Comparison of ENCODE assay signal across 33 cellular contexts in genomic region chr20:47159166-47159565, GRCh38.
A peak's percentile ranks its signal among the peaks of the same experiment; 100 is the strongest.
DNase-seq lines count a peak whose midpoint lies in the region; ATAC-seq, FAIRE-seq and TF ChIP-seq lines count a peak whose summit lies in the region.
"Had no signal": no experiment of that assay in that cellular context is flagged by ENCODE, and none has a peak within 500 bp of the region (broad histone marks: within the 10 kb centered on the region; RNA-seq: fewer than 3 reads in every experiment).

No MANE protein-coding gene starts in this region.

- FAIRE-seq in HTR-8/SVneo (lab: Jason Lieb, UNC) (peak; percentile 44), GM12878 (lab: Jason Lieb, UNC) (no peak), K562 (lab: Jason Lieb, UNC) (no peak)
- FAIRE-seq: A204.1, A549, D721Med had no signal

- in situ Hi-C loops in GM12878 (cut with MboI) = no loop called here
- in situ Hi-C loops in K562 (cut with MboI) = loop anchor here (10.0 kb wide), 1 partner anchor 404 kb away; no protein-coding TSS in a partner anchor

- H3K9me3 ChIP-seq in GM12878 (replicated peaks; ENCODE audit: control insufficient read depth, insufficient read depth, low read length) (no peaks in the 10 kb centered on the region; the same call in 2 of the 3 replicates), K562 (replicated peaks; ENCODE audit: control insufficient read depth, insufficient read depth, low read depth, low read length) (no peaks in the 10 kb centered on the region), MG63 (no peaks in the 10 kb centered on the region)
- H3K9me3 ChIP-seq: A549, Caco-2 had no signal

- RAD21 ChIA-PET in GM12878 (lab: Charles Lee; ENCODE audit: unreplicated experiment) = interaction anchor here (0.9 kb wide), 1 partner anchor 35 kb away, joined by 3 read pairs; no protein-coding TSS in a partner anchor

- H3K4me3 ChIP-seq in GM12878 (no peak overlapping the region), K562 (no peak overlapping the region), MG63 (no peak overlapping the region)
- H3K4me3 ChIP-seq: A549; BLaER1; BLaER1 treated with 17β-estradiol and CSF1 and Interleukin-3, amounts not matched to agents 10 nM and 100 nM had no signal

- BruUV-seq in GM12878 (replicated peaks; lab: Mats Ljungman, UMichigan) (no TSS peak), K562 (replicated peaks; lab: Mats Ljungman, UMichigan) (no TSS peak)

- ATAC-seq in GM12878 (no peak), K562 (no peak)
- ATAC-seq: A549; CD8-positive, alpha-beta T cell had no signal

- H3K27ac ChIP-seq in GM12878 (ENCODE audit: control insufficient read depth, insufficient read depth) = no peak overlapping the region
- no peak overlapping the region for H3K27ac ChIP-seq in K562 (ENCODE audit: extremely low read depth, low read depth, low read length)
- H3K27ac ChIP-seq: 22Rv1; A549; BLaER1; BLaER1 treated with 17β-estradiol and CSF1 and Interleukin-3, amounts not matched to agents 10 nM and 100 nM; C4-2B had no signal

- H3K79me2 ChIP-seq in GM12878 (ENCODE audit: control insufficient read depth, insufficient read depth, low read length) = no peaks in the 10 kb centered on the region
- H3K79me2 ChIP-seq in K562 (ENCODE audit: control insufficient read depth, insufficient read depth, low read length) = no peaks in the 10 kb centered on the region

- no peak for TF ChIP-seq RAD21 in GM12878 (IDR thresholded peaks at IDR 0.05; ENCODE audit: insufficient read depth, low read depth, low read length)
- TF ChIP-seq RAD21 in K562 (CRISPR knock-in tag; conservative IDR thresholded peaks at IDR 0.05 in 1 of 2, IDR thresholded peaks at IDR 0.05 in 1 of 2) = no peak

- CTCF ChIA-PET in GM12878 (lab: Yijun Ruan, JAX) (no interaction called here), K562 (lab: Yijun Ruan, JAX; ENCODE audit: low intra/inter-chr PET ratio) (no interaction called here)

- 63% methylated on average over 5 of the region's 5 CpGs for WGBS in GM12878 (ENCODE audit: insufficient coverage, insufficient replicate concordance, low lambda C conversion rate, missing lambda C conversion rate)
- WGBS in K562 (ENCODE audit: insufficient coverage, low coverage, missing lambda C conversion rate) = 0% methylated on average over 5 of the region's 5 CpGs

- no peak overlapping the region for H2AFZ ChIP-seq in GM12878 (ENCODE audit: control insufficient read depth, low read depth, low read length)
- H2AFZ ChIP-seq in K562 (ENCODE audit: low read depth, low read length) = no peak overlapping the region

- POLR2A ChIA-PET in GM12878 (lab: Charles Lee) (no interaction called here), K562 (lab: Yijun Ruan, JAX) (no interaction called here)

- SMC1A ChIA-PET in GM12878 (lab: Charles Lee; ENCODE audit: uncharacterized antibody, unreplicated experiment) = no interaction called here

- H4K20me1 ChIP-seq in GM12878 (ENCODE audit: control insufficient read depth, insufficient read depth) = no peaks in the 10 kb centered on the region
- 0 out of 2 replicates have a peak, but pooled peaks cover 4% of the 10 kb centered on the region for H4K20me1 ChIP-seq in K562 (replicated peaks; ENCODE audit: control insufficient read depth, insufficient read depth, low read length)
- H4K20me1 ChIP-seq: BLaER1; BLaER1 treated with 17β-estradiol and CSF1 and Interleukin-3, amounts not matched to agents 10 nM and 100 nM had no signal

- TF ChIP-seq EP300 in GM12878 (IDR thresholded peaks at IDR 0.05; ENCODE audit: borderline replicate concordance in 1 of 2, control insufficient read depth in 1 of 2, low read depth in 2 of 2, low read length in 2 of 2) (no peak), K562 (IDR thresholded peaks at IDR 0.05; ENCODE audit: low read length) (no peak)

- no peaks in the 10 kb centered on the region; a peak in 2 of 4 replicates for H3K27me3 ChIP-seq in GM12878 (replicated peaks in 1 of 2; ENCODE audit: control insufficient read depth in 2 of 2, insufficient read depth in 2 of 2, low read length in 1 of 2)
- H3K27me3 ChIP-seq in K562 (ENCODE audit: control insufficient read depth in 2 of 2, insufficient read depth in 2 of 2, low read length in 2 of 2) = peaks cover 33 to 51% of the 10 kb centered on the region in 2 experiments
- no peaks in the 10 kb centered on the region for H3K27me3 ChIP-seq in MG63
- H3K27me3 ChIP-seq: BLaER1; BLaER1 treated with 17β-estradiol and CSF1 and Interleukin-3, amounts not matched to agents 10 nM and 100 nM had no signal

- DNase-seq in HTR-8/SVneo (ENCODE audit: insufficient read length, low spot score) = no peak
- DNase-seq in GM12878 (ENCODE audit: low read depth, low spot score) = no peak
- no peak for DNase-seq in K562 (ENCODE audit: extremely low read depth in 1 of 4, low spot score in 3 of 4)
- DNase-seq in NCI-H524 treated with DMSO at 0.1 percent for 48 hours (lab: John Stamatoyannopoulos, UW) = no peak
- DNase-seq in MG63 = no peak
- DNase-seq in NCI-H146 (lab: John Stamatoyannopoulos, UW) = no peak
- DNase-seq: 8988T; ACHN; AML-193; BE2C; C1 segment of cervical spinal cord; Caco-2; Calu3; CD4-positive, alpha-beta memory T cell; CD4-positive, alpha-beta T cell; CD4-positive, CD25-positive, alpha-beta regulatory T cell; CD8-positive, alpha-beta memory T cell; CD8-positive, alpha-beta T cell; COR-L47; DMS 273 treated with DMSO at 0.1 percent for 48 hours; DMS153; DMS53; DMS79; DMS79 treated with DMSO at 0.1 percent for 48 hours; DND-41; EL had no signal

- H3K36me3 ChIP-seq in GM12878 (ENCODE audit: control insufficient read depth in 2 of 2, insufficient read depth in 2 of 2, low read length in 1 of 2) (no peaks in the 10 kb centered on the region), K562 (ENCODE audit: control insufficient read depth, insufficient read depth, low read length) (no peaks in the 10 kb centered on the region), MG63 (peaks cover 6% of the 10 kb centered on the region)
- H3K36me3 ChIP-seq: BE2C; BLaER1; BLaER1 treated with 17β-estradiol and CSF1 and Interleukin-3, amounts not matched to agents 10 nM and 100 nM had no signal

- TF ChIP-seq CTCF in GM12878 (IDR thresholded peaks at IDR 0.05 in 2 of 3, conservative IDR thresholded peaks at IDR 0.05 in 1 of 3; ENCODE audit: control insufficient read depth in 2 of 3, extremely low read depth in 1 of 3, insufficient read depth in 1 of 3, low read depth in 3 of 3, low read length in 3 of 3) = no peak
- TF ChIP-seq CTCF in K562 (IDR thresholded peaks at IDR 0.05 in 2 of 3, conservative IDR thresholded peaks at IDR 0.05 in 1 of 3; ENCODE audit: insufficient read depth in 2 of 3, low read depth in 1 of 3, low read length in 3 of 3) = no peak

- H3K9ac ChIP-seq in GM12878 (ENCODE audit: control insufficient read depth, insufficient read depth, low read length) (no peak overlapping the region), K562 (ENCODE audit: insufficient read depth in 1 of 2, low read depth in 2 of 2, low read length in 2 of 2) (no peak overlapping the region)
- H3K9ac ChIP-seq: BLaER1; BLaER1 treated with 17β-estradiol and CSF1 and Interleukin-3, amounts not matched to agents 10 nM and 100 nM had no signal

- no peaks in the 10 kb centered on the region for H3K4me1 ChIP-seq in GM12878 (ENCODE audit: control insufficient read depth, insufficient read depth, low read length)
- H3K4me1 ChIP-seq in K562 (replicated peaks in 1 of 2; ENCODE audit: control insufficient read depth in 2 of 2, insufficient read depth in 2 of 2, low read length in 2 of 2) = no peaks in the 10 kb centered on the region; a peak in 1 of 5 replicates
- H3K4me1 ChIP-seq: BE2C; BLaER1; BLaER1 treated with 17β-estradiol and CSF1 and Interleukin-3, amounts not matched to agents 10 nM and 100 nM had no signal

- H3K9me1 ChIP-seq in K562 (ENCODE audit: control insufficient read depth, insufficient read depth, low read length) = no peaks in the 10 kb centered on the region

- TF ChIP-seq POLR2A in GM12878 (IDR thresholded peaks at IDR 0.05; ENCODE audit: low read depth, low read length) (no peak), K562 (conservative IDR thresholded peaks at IDR 0.05) (no peak)

- H3K4me2 ChIP-seq in GM12878 (ENCODE audit: control insufficient read depth, insufficient read depth) (no peak overlapping the region), K562 (ENCODE audit: insufficient read depth, low read length) (no peak overlapping the region)
- H3K4me2 ChIP-seq: A549; BLaER1; BLaER1 treated with 17β-estradiol and CSF1 and Interleukin-3, amounts not matched to agents 10 nM and 100 nM had no signal

- intact Hi-C loops in GM12878 (cut with micrococcal nuclease; ENCODE audit: unreplicated experiment) = no loop called here
- intact Hi-C loops in K562 (cut with micrococcal nuclease) = no loop called here

TF ChIP-seq in GM12878, 131 proteins besides CTCF, POLR2A, EP300 and RAD21 (continues in another document):
- no peak for TF ChIP-seq USF2 (IDR thresholded peaks at IDR 0.05; ENCODE audit: borderline replicate concordance, low read depth, low read length)
- no peak for TF ChIP-seq SUZ12 (IDR thresholded peaks at IDR 0.05; ENCODE audit: unreplicated experiment)
- no peak for TF ChIP-seq DPF2 (IDR thresholded peaks at IDR 0.05)
- TF ChIP-seq MTA3 (IDR thresholded peaks at IDR 0.05; ENCODE audit: borderline replicate concordance, low read length) = no peak

TF ChIP-seq in K562, 482 proteins besides CTCF, POLR2A, EP300 and RAD21 (continues in another document):
- TF ChIP-seq COPS2 (conservative IDR thresholded peaks at IDR 0.05) (no peak), TFE3 (CRISPR knock-in tag; IDR thresholded peaks at IDR 0.05) (peak; percentile 45)
